Comparison of ENCODE assay signal across 1 cellular context in genomic region chr1:12617901-12618660, GRCh38.
TF ChIP-seq lines count a peak whose summit lies in the region.

Gene DHRS3, minus strand, starts transcription at chr1:12618210. Its CDS starts 862 bp downstream, at chr1:12617348.

TF ChIP-seq in HepG2, 621 proteins besides CTCF, POLR2A, EP300 and RAD21 (continued from another document and continues in another):
- TF ChIP-seq HIC2 (CRISPR knock-in tag; IDR thresholded peaks at IDR 0.05; ENCODE audit: low read depth), result no peak
- TF ChIP-seq ZNF7 (CRISPR knock-in tag; IDR thresholded peaks at IDR 0.05), result no peak
- no peak; the same call in 1 of the 2 replicates for TF ChIP-seq KAT7 (CRISPR knock-in tag; IDR thresholded peaks at IDR 0.05; ENCODE audit: borderline replicate concordance)
- TF ChIP-seq NFIC (IDR thresholded peaks at IDR 0.05; ENCODE audit: low read length), result no peak
- no peak for TF ChIP-seq E2F2 (CRISPR knock-in tag; IDR thresholded peaks at IDR 0.05; ENCODE audit: borderline replicate concordance)
- TF ChIP-seq ZNF788 (CRISPR knock-in tag; IDR thresholded peaks at IDR 0.05; ENCODE audit: borderline replicate concordance), result peak; percentile 59; the same call in 1 of the 2 replicates
- no peak for TF ChIP-seq BRF2 (CRISPR knock-in tag; IDR thresholded peaks at IDR 0.05)
- no peak for TF ChIP-seq SMARCE1 (IDR thresholded peaks at IDR 0.05; ENCODE audit: borderline replicate concordance)
- peak; percentile 17 to 45; a peak in 1 of 4 replicates for TF ChIP-seq HMGXB4 (CRISPR knock-in tag; IDR thresholded peaks at IDR 0.05; ENCODE audit: borderline replicate concordance in 1 of 2, low read depth in 1 of 2)
- no peak for TF ChIP-seq ZFP62 (CRISPR knock-in tag; IDR thresholded peaks at IDR 0.05)
- TF ChIP-seq ZNF691 (CRISPR knock-in tag; IDR thresholded peaks at IDR 0.05; ENCODE audit: borderline replicate concordance, low read depth), result no peak
- no peak for TF ChIP-seq ZNF782 (CRISPR knock-in tag; IDR thresholded peaks at IDR 0.05; ENCODE audit: borderline replicate concordance)
- TF ChIP-seq ZNF343 (CRISPR knock-in tag; IDR thresholded peaks at IDR 0.05), result no peak
- no peak for TF ChIP-seq FOXO4 (CRISPR knock-in tag; conservative IDR thresholded peaks at IDR 0.05)
- TF ChIP-seq ZFP91 (CRISPR knock-in tag; IDR thresholded peaks at IDR 0.05; ENCODE audit: borderline replicate concordance), result peak; percentile 70
- peak; percentile 72 for TF ChIP-seq MED8 (CRISPR knock-in tag; IDR thresholded peaks at IDR 0.05; ENCODE audit: insufficient replicate concordance)
- TF ChIP-seq ZNF430 (CRISPR knock-in tag; IDR thresholded peaks at IDR 0.05), result peak; percentile 0; the same call in 1 of the 2 replicates
- peak; percentile 33 for TF ChIP-seq SALL1 (CRISPR knock-in tag; IDR thresholded peaks at IDR 0.05)
- 0 out of 2 replicates have a peak, but pooled peaks have one; percentile 27 for TF ChIP-seq ZNF740 (CRISPR knock-in tag; IDR thresholded peaks at IDR 0.05)
- no peak for TF ChIP-seq KLF11 (CRISPR knock-in tag; IDR thresholded peaks at IDR 0.05)
- no peak for TF ChIP-seq JDP2 (CRISPR knock-in tag; IDR thresholded peaks at IDR 0.05; ENCODE audit: borderline replicate concordance)
- TF ChIP-seq FOXA3 (CRISPR knock-in tag; IDR thresholded peaks at IDR 0.05), result no peak
- TF ChIP-seq TBX2 (CRISPR knock-in tag; IDR thresholded peaks at IDR 0.05; ENCODE audit: borderline replicate concordance), result peak; percentile 54; the same call in 1 of the 2 replicates
- TF ChIP-seq ZNF496 (CRISPR knock-in tag; IDR thresholded peaks at IDR 0.05; ENCODE audit: insufficient replicate concordance), result no peak
- TF ChIP-seq ZNF530 (CRISPR knock-in tag; IDR thresholded peaks at IDR 0.05; ENCODE audit: low read depth), result no peak
- peak; percentile 53 for TF ChIP-seq KDM5B (CRISPR knock-in tag; IDR thresholded peaks at IDR 0.05; ENCODE audit: borderline replicate concordance)
- TF ChIP-seq TMF1 (CRISPR knock-in tag; IDR thresholded peaks at IDR 0.05; ENCODE audit: low read depth), result 0 out of 2 replicates have a peak, but pooled peaks have one; percentile 7
- TF ChIP-seq CHD2 (IDR thresholded peaks at IDR 0.05; ENCODE audit: low read depth, low read length), result 0 out of 2 replicates have a peak, but pooled peaks have one; percentile 58
- no peak for TF ChIP-seq ZNF724P (CRISPR knock-in tag; IDR thresholded peaks at IDR 0.05; ENCODE audit: borderline replicate concordance)
- peak; percentile 65; the same call in 1 of the 2 replicates for TF ChIP-seq HIVEP1 (CRISPR knock-in tag; IDR thresholded peaks at IDR 0.05)
- peak; percentile 41 for TF ChIP-seq POLR2G (IDR thresholded peaks at IDR 0.05; ENCODE audit: low read depth, low read length)
- peak; percentile 48 for TF ChIP-seq CCDC6 (CRISPR knock-in tag; IDR thresholded peaks at IDR 0.05)
- TF ChIP-seq EEA1 (CRISPR knock-in tag; IDR thresholded peaks at IDR 0.05; ENCODE audit: borderline replicate concordance), result no peak
- peak; percentile 23; the same call in 1 of the 2 replicates for TF ChIP-seq ZNF891 (CRISPR knock-in tag; IDR thresholded peaks at IDR 0.05)
- TF ChIP-seq ZZZ3 (CRISPR knock-in tag; IDR thresholded peaks at IDR 0.05; ENCODE audit: borderline replicate concordance), result no peak
- TF ChIP-seq NONO (IDR thresholded peaks at IDR 0.05), result no peak
- no peak for TF ChIP-seq NONO (CRISPR knock-in tag; conservative IDR thresholded peaks at IDR 0.05)
- no peak for TF ChIP-seq GTF2F1 (IDR thresholded peaks at IDR 0.05; ENCODE audit: low read length)
- TF ChIP-seq ZNF276 (CRISPR knock-in tag; IDR thresholded peaks at IDR 0.05; ENCODE audit: low read depth), result no peak
- TF ChIP-seq ZNF30 (CRISPR knock-in tag; IDR thresholded peaks at IDR 0.05), result no peak
- TF ChIP-seq ELF4 (CRISPR knock-in tag; IDR thresholded peaks at IDR 0.05; ENCODE audit: borderline replicate concordance), result no peak
- TF ChIP-seq ZNF839 (CRISPR knock-in tag; IDR thresholded peaks at IDR 0.05; ENCODE audit: borderline replicate concordance), result 0 out of 2 replicates have a peak, but pooled peaks have one; percentile 25
- peak; percentile 75 for TF ChIP-seq RXRA (CRISPR knock-in tag; IDR thresholded peaks at IDR 0.05)
- TF ChIP-seq ZNF616 (CRISPR knock-in tag; IDR thresholded peaks at IDR 0.05; ENCODE audit: low read depth), result no peak
- no peak for TF ChIP-seq STAG1 (CRISPR knock-in tag; IDR thresholded peaks at IDR 0.05)
- peak; percentile 75 for TF ChIP-seq ZNF709 (CRISPR knock-in tag; IDR thresholded peaks at IDR 0.05)
- TF ChIP-seq MXD1 (CRISPR knock-in tag; IDR thresholded peaks at IDR 0.05), result peak; percentile 57
- no peak for TF ChIP-seq CEBPG (CRISPR knock-in tag; IDR thresholded peaks at IDR 0.05)
- no peak for TF ChIP-seq ZBTB3 (CRISPR knock-in tag; IDR thresholded peaks at IDR 0.05; ENCODE audit: borderline replicate concordance, low read depth)
- TF ChIP-seq ZNF597 (CRISPR knock-in tag; IDR thresholded peaks at IDR 0.05), result no peak
- peak; percentile 48; the same call in 1 of the 2 replicates for TF ChIP-seq ZNF274 (CRISPR knock-in tag; IDR thresholded peaks at IDR 0.05)
- TF ChIP-seq HINFP (CRISPR knock-in tag; IDR thresholded peaks at IDR 0.05; ENCODE audit: low read depth), result no peak
- TF ChIP-seq ZNF777 (CRISPR knock-in tag; IDR thresholded peaks at IDR 0.05), result no peak; the same call in 1 of the 2 replicates
- peak; percentile 36; the same call in 1 of the 2 replicates for TF ChIP-seq PHF8 (CRISPR knock-in tag; IDR thresholded peaks at IDR 0.05)
- TF ChIP-seq ZMYM3 (CRISPR knock-in tag; IDR thresholded peaks at IDR 0.05), result no peak
- no peak for TF ChIP-seq FOXC1 (CRISPR knock-in tag; IDR thresholded peaks at IDR 0.05; ENCODE audit: borderline replicate concordance)
- TF ChIP-seq NR3C1 (CRISPR knock-in tag; IDR thresholded peaks at IDR 0.05), result no peak
